In the genomic region with DNA sequence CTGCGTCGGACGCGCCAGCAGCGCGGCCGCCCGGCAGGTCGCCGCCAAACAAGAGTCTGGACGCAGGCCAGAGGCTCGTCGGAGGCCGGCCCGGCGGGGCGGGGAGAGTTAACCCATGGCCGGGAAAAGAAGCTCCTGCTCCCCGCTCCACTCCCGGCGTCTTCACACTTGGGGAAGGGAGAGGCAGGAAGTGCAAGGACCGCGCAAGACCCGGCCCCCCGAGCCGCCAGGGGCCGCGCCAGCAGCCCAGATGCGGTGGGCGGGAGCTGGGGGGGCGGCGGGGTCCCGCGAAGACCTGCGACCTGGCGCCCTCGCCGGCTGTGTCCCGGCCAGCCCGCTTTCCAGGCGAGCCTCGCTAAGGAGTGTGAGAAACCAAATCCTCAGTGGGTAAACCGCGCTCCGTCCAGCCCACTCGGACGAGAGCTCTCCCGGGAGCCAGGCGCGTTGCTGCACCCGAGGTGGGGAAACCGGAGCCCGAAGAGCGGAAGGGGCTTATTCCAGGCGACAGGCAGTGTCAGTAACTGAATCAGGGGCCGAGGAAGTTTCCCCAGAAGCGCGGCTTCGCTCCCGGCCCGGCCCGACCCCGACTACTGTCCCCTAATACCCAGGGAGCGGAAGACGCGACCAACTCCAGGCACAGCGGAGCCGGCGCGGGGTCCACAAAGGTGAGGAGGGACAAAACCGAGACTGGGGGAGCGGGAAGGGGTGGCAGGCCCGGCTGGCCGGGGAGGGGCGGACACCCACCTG, we compare ENCODE assay signal across 8 cellular contexts. TPM values are rescaled to one million over a fixed set of nuclear protein-coding genes. Genes with fewer than 3 reads are reported as not detected.
DNase-seq lines count a peak whose midpoint lies in the region; ATAC-seq and TF ChIP-seq lines count a peak whose summit lies in the region.

No MANE protein-coding gene starts in this region.

- 1 to 7% (median 2%) methylated on average over 32 to 75 of the region's 75 CpGs for WGBS in spleen, 5 donors

- H3K4me1 ChIP-seq in ACC112 (ENCODE audit: control insufficient read depth, insufficient read depth, low read length, unreplicated experiment) (peaks cover 16% of the 10 kb centered on the region), spleen (peaks cover 0 to 30% (median 23%) of the 10 kb centered on the region in 6 donors)

- intact Hi-C loops in spleen (cut with DNase I; ENCODE audit: low total_unique reads): no loop called here

- no peak for TF ChIP-seq POLR2A in spleen (IDR thresholded peaks at IDR 0.05)

- H3K9me3 ChIP-seq in MG63: peaks cover 8% of the 10 kb centered on the region
- H3K9me3 ChIP-seq in spleen: peaks cover 0 to 9% (median 6%) of the 10 kb centered on the region in 8 donors

- ATAC-seq in GM18511 (IDR thresholded peaks at IDR 0.05; ENCODE audit: unreplicated experiment) (peak; percentile 13), GM19452 (IDR thresholded peaks at IDR 0.05; ENCODE audit: unreplicated experiment) (no peak)

- DNase-seq in MG63: no peak
- DNase-seq in brain microvascular endothelial cell: peak; percentile 11
- peak; percentile 65 for DNase-seq in iPS-NIHi7 (ENCODE audit: extremely low spot score)
- peak; percentile 81 for DNase-seq in spleen
- DNase-seq in NCI-H526 treated with DMSO at 0.1 percent for 48 hours (lab: John Stamatoyannopoulos, UW): no peak

- no peaks in the 10 kb centered on the region for H3K36me3 ChIP-seq in ACC112 (ENCODE audit: insufficient read depth, low read length)
- no peaks in the 10 kb centered on the region for H3K36me3 ChIP-seq in MG63
- H3K36me3 ChIP-seq in brain microvascular endothelial cell (replicated peaks): no peaks in the 10 kb centered on the region
- no peaks in the 10 kb centered on the region for H3K36me3 ChIP-seq in spleen

- peaks cover 18% of the 10 kb centered on the region for H3K79me2 ChIP-seq in ACC112 (ENCODE audit: control insufficient read depth, insufficient read depth, low read length, unreplicated experiment)

- in situ Hi-C loops in brain microvascular endothelial cell (cut with HindIII; ENCODE audit: low pct_ligation_motif_present, low sequenced_read_pairs): no loop called here

- H3K27me3 ChIP-seq in ACC112 (ENCODE audit: insufficient read depth, low read length): no peaks in the 10 kb centered on the region
- H3K27me3 ChIP-seq in MG63: peaks cover 3% of the 10 kb centered on the region; the same call in 1 of the 2 replicates
- no peaks in the 10 kb centered on the region for H3K27me3 ChIP-seq in brain microvascular endothelial cell (replicated peaks)
- peaks cover 0 to 51% (median 19%) of the 10 kb centered on the region in 7 donors for H3K27me3 ChIP-seq in spleen (replicated peaks in 1 of 7)

- H2AFZ ChIP-seq in ACC112 (ENCODE audit: low read length, unreplicated experiment): peak overlapping the region; percentile 80

- peak overlapping the region; percentile 97 for H3K4me3 ChIP-seq in ACC112 (ENCODE audit: low read depth, low read length)
- peak overlapping the region; percentile 67 for H3K4me3 ChIP-seq in MG63
- peak overlapping the region; percentile 66 for H3K4me3 ChIP-seq in brain microvascular endothelial cell (ENCODE audit: low read depth, low read length)
- H3K4me3 ChIP-seq in spleen: peak overlapping the region; percentile 50 to 92 (median 74)

- peak overlapping the region; percentile 50; the same call in 1 of the 2 replicates for H3K27ac ChIP-seq in ACC112 (ENCODE audit: low read depth, low read length)
- H3K27ac ChIP-seq in brain microvascular endothelial cell: peak overlapping the region; percentile 60
- H3K27ac ChIP-seq in spleen: peak overlapping the region in 7 of 8 donors; percentile 19 to 78 (median 71)

- TF ChIP-seq CTCF in brain microvascular endothelial cell (IDR thresholded peaks at IDR 0.05; ENCODE audit: low read depth, low read length, missing control alignments) (no peak), spleen (IDR thresholded peaks at IDR 0.05 in 8 of 11, conservative IDR thresholded peaks at IDR 0.05 in 3 of 11) (no peak)

RNA-seq across cellular contexts. Expression of a gene that starts 0.7 kb away (rescaled TPM):
- 3.3 and 10.7 TPM in 2 replicates for total RNA-seq in MG63 (2014; rRNA removed; shearing (Covaris generic); ENCODE audit: low replicate concordance)
- 10 to 100 TPM in 1 of 7 donors, 1 to 10 TPM in 6; 3.4 to 15.0 (median 8.3) TPM for total RNA-seq in spleen
- polyA plus RNA-seq in spleen: 1 to 10 TPM in 2 of 3 donors, under 1 TPM in 1; 0.47 to 8.4 (median 2.2) TPM

Comparison
In these comparisons a context has a peak if more than half of its experiments do, and no peak if none do; other contexts are left out.
1. DNase-seq: peak in brain microvascular endothelial cell (single experiment), iPS-NIHi7 (single experiment) and spleen (single experiment); none in MG63 (single experiment) and NCI-H526 treated with DMSO at 0.1 percent for 48 hours (single experiment).
2. Peak in every context shown above with its lines, with median percentiles within 50 percentile points of each other: H3K27ac ChIP-seq and H3K4me3 ChIP-seq.